ENCODE assay signal across 23 cellular contexts in genomic region chr1:164982545-164982944, GRCh38.
"Had no signal": no experiment of that assay in that cellular context is flagged by ENCODE, and none has a peak within 500 bp of the region (broad histone marks: within the 10 kb centered on the region; RNA-seq: fewer than 3 reads in every experiment).

No MANE protein-coding gene starts in this region.

- H3K4me1 ChIP-seq: breast epithelium, left lung, right atrium auricular region, suprapubic skin had no signal

- FAIRE-seq: islet of Langerhans had no signal

- H3K4me1 Mint-ChIP-seq: activated naive CD8-positive, alpha-beta T cell treated with anti-CD3 and anti-CD28 coated beads, Interleukin-2, amount 50 U/mL, for 24 hours; natural killer cell had no signal

- H3K36me3 ChIP-seq: breast epithelium, gastrocnemius medialis, heart right ventricle, left lung, right atrium auricular region, suprapubic skin had no signal

- H3K9me3 ChIP-seq: breast epithelium, gastrocnemius medialis, left lung, right atrium auricular region, suprapubic skin had no signal

- DNase-seq: activated CD4-positive, alpha-beta T cell treated with anti-CD3 and anti-CD28 coated beads, Interleukin-2, amount 50 U/mL, for 1 hour; activated CD8-positive, alpha-beta memory T cell treated with anti-CD3 and anti-CD28 coated beads for 24 hours; activated naive CD4-positive, alpha-beta T cell treated with Interleukin-2 at 50 U/mL for 16 hours; activated naive CD8-positive, alpha-beta T cell treated with anti-CD3 and anti-CD28 coated beads, Interleukin-2, amount 50 U/mL, for 24 hours; aorta; dermis blood vessel endothelial cell; gastrocnemius medialis; heart right ventricle; left lung; mammary epithelial cell; natural killer cell; occipital lobe; stimulated activated CD4-positive, alpha-beta T cell treated with anti-CD3 and anti-CD28 coated beads, Interleukin-4, amount 100 ng/mL, for 24 hours; stimulated activated naive CD4-positive, alpha-beta T cell had no signal

- H3K27ac ChIP-seq: breast epithelium, gastrocnemius medialis, heart right ventricle, left lung, right atrium auricular region, skin epidermis, suprapubic skin had no signal

- H3K36me3 Mint-ChIP-seq: natural killer cell, type B pancreatic cell had no signal

- H3K27ac Mint-ChIP-seq: activated naive CD8-positive, alpha-beta T cell treated with anti-CD3 and anti-CD28 coated beads, Interleukin-2, amount 50 U/mL, for 24 hours; activated T-helper 1 cell treated with anti-CD3 and anti-CD28 coated beads, Interleukin-12 subunit alpha, Interleukin-12 subunit beta, Interleukin-2, Interleukin-4 antibody, amounts not matched to agents 30 ng/mL and 10 ng/mL and 1 ng/mL, durations not matched to agents 14 hours and 24 hours and 36 hours; natural killer cell; progenitor cell of endocrine pancreas; type B pancreatic cell had no signal

- ATAC-seq: activated CD4-positive, CD25-positive, alpha-beta regulatory T cell treated with anti-CD3 and anti-CD28 coated beads, Interleukin-2, amount 50 U/mL, for 24 hours; activated naive CD8-positive, alpha-beta T cell treated with anti-CD3 and anti-CD28 coated beads, Interleukin-2, amount 50 U/mL, for 24 hours; gastrocnemius medialis; left lung; natural killer cell had no signal

- H3K27me3 Mint-ChIP-seq: activated naive CD8-positive, alpha-beta T cell treated with anti-CD3 and anti-CD28 coated beads, Interleukin-2, amount 50 U/mL, for 24 hours; type B pancreatic cell had no signal

- H3K27me3 ChIP-seq: breast epithelium, gastrocnemius medialis, heart right ventricle, left lung, right atrium auricular region, suprapubic skin had no signal

- H3K4me3 Mint-ChIP-seq: activated naive CD8-positive, alpha-beta T cell treated with anti-CD3 and anti-CD28 coated beads, Interleukin-2, amount 50 U/mL, for 24 hours; activated T-helper 1 cell treated with anti-CD3 and anti-CD28 coated beads, Interleukin-12 subunit alpha, Interleukin-12 subunit beta, Interleukin-2, Interleukin-4 antibody, amounts not matched to agents 30 ng/mL and 10 ng/mL and 1 ng/mL, durations not matched to agents 14 hours and 24 hours and 36 hours; natural killer cell; type B pancreatic cell had no signal

- H3K4me3 ChIP-seq: breast epithelium, gastrocnemius medialis, heart right ventricle, left lung, right atrium auricular region, skin epidermis, suprapubic skin had no signal

- H3K9me3 Mint-ChIP-seq: activated naive CD8-positive, alpha-beta T cell treated with anti-CD3 and anti-CD28 coated beads, Interleukin-2, amount 50 U/mL, for 24 hours; activated T-helper 1 cell treated with anti-CD3 and anti-CD28 coated beads, Interleukin-12 subunit alpha, Interleukin-12 subunit beta, Interleukin-2, Interleukin-4 antibody, amounts not matched to agents 30 ng/mL and 10 ng/mL and 1 ng/mL, durations not matched to agents 14 hours and 24 hours and 36 hours; type B pancreatic cell had no signal
